ENCODE assay signal across 9 cellular contexts in the genomic region with DNA sequence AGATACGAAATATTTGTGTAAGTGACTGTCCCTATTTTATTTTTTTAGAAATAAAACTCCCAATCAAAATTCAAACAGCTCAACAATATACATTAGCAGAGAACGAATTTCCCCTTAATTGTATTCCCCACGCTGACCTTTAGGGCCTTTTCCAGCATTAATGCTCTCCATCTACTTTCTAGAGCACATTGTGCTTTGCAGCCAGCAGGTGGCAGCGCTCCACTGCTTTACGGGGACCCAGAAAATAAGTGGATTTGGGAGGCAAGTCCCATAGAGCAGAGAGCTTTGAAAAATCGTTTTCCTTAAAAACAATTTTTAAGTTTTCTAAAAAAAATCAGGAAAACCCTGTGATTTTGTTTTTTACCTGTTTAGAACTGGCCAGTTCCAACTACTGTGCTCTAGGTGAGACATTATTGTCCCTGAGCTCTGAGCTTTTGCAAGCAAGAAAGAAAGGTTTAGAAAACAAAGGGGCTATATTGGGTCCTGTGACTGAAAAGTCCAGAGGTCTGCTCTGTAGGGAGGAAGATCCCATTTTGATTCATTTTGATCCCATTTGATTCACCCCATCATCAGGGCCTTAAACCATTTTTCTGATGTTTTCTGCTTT.
A peak's percentile ranks its signal among the peaks of the same experiment; 100 is the strongest.
DNase-seq lines count a peak whose midpoint lies in the region; ATAC-seq, FAIRE-seq and TF ChIP-seq lines count a peak whose summit lies in the region.
"Had no signal": no experiment of that assay in that cellular context is flagged by ENCODE, and none has a peak within 500 bp of the region (broad histone marks: within the 10 kb centered on the region; RNA-seq: fewer than 3 reads in every experiment).

No MANE protein-coding gene starts in this region.

- FAIRE-seq in GM12878 (lab: Jason Lieb, UNC), result peak; percentile 75

- no peak overlapping the region for H3K4me3 Mint-ChIP-seq in CD14-positive monocyte

- H3K9me3 Mint-ChIP-seq in CD14-positive monocyte, result no peaks in the 10 kb centered on the region
- H3K9me3 Mint-ChIP-seq: IgD-negative memory B cell had no signal

- H2AFZ ChIP-seq in KMS-11 (ENCODE audit: low read depth) (no peak overlapping the region), GM12878 (ENCODE audit: control insufficient read depth, low read depth, low read length) (no peak overlapping the region)

- H3K27ac ChIP-seq in KMS-11 (no peak overlapping the region), Peyer's patch (no peak overlapping the region), GM12878 (ENCODE audit: control insufficient read depth, insufficient read depth) (no peak overlapping the region)
- H3K27ac ChIP-seq in effector memory CD4-positive, alpha-beta T cell (ENCODE audit: insufficient read depth, low read length, poor library complexity, severe bottlenecking), result no peak overlapping the region

- DNase-seq in CD14-positive monocyte (ENCODE audit: low spot score), result no peak
- peak; percentile 34 to 79 (median 62) for DNase-seq in Peyer's patch
- no peak for DNase-seq in GM12878 (ENCODE audit: low read depth, low spot score)
- peak; percentile 46 for DNase-seq in iPS DF 4.7 (ENCODE audit: extremely low read depth, low spot score)
- peak; percentile 17 for DNase-seq in stimulated activated CD4-positive, alpha-beta T cell treated with anti-CD3 and anti-CD28 coated beads, Interleukin-1b, Interleukin-23, amount 100 ng/mL, for 48 hours
- no peak for DNase-seq in effector memory CD4-positive, alpha-beta T cell

- POLR2A ChIA-PET in GM12878 (lab: Charles Lee), result no interaction called here

- H3K27ac Mint-ChIP-seq in CD14-positive monocyte, result no peak overlapping the region
- H3K27ac Mint-ChIP-seq: IgD-negative memory B cell had no signal

- H4K20me1 ChIP-seq in KMS-11 (ENCODE audit: insufficient read depth), result no peaks in the 10 kb centered on the region
- no peaks in the 10 kb centered on the region for H4K20me1 ChIP-seq in GM12878 (ENCODE audit: control insufficient read depth, insufficient read depth)

- H3K9me3 ChIP-seq in Peyer's patch (no peaks in the 10 kb centered on the region), GM12878 (replicated peaks; ENCODE audit: control insufficient read depth, insufficient read depth, low read length) (no peaks in the 10 kb centered on the region)
- H3K9me3 ChIP-seq in effector memory CD4-positive, alpha-beta T cell (ENCODE audit: control insufficient read depth, low read length), result no peaks in the 10 kb centered on the region

- H3K36me3 ChIP-seq in KMS-11 (ENCODE audit: insufficient read depth), result no peaks in the 10 kb centered on the region
- no peaks in the 10 kb centered on the region for H3K36me3 ChIP-seq in Peyer's patch
- H3K36me3 ChIP-seq in GM12878 (ENCODE audit: control insufficient read depth in 2 of 2, insufficient read depth in 2 of 2, low read length in 1 of 2), result no peaks in the 10 kb centered on the region
- no peaks in the 10 kb centered on the region for H3K36me3 ChIP-seq in effector memory CD4-positive, alpha-beta T cell (ENCODE audit: control insufficient read depth, insufficient read depth, low read length)

- peaks cover 6 to 15% (median 9%) of the 10 kb centered on the region in 3 donors for H3K27me3 Mint-ChIP-seq in CD14-positive monocyte (ENCODE audit: low read depth in 3 of 3)
- H3K27me3 Mint-ChIP-seq: IgD-negative memory B cell had no signal

- 0% methylated on average over 6 of the region's 6 CpGs for WGBS in GM12878 (ENCODE audit: insufficient coverage, insufficient replicate concordance, low lambda C conversion rate, missing lambda C conversion rate)

- H3K9ac ChIP-seq in KMS-11, result no peak overlapping the region
- H3K9ac ChIP-seq in GM12878 (ENCODE audit: control insufficient read depth, insufficient read depth, low read length), result no peak overlapping the region

- no peaks in the 10 kb centered on the region for H3K36me3 Mint-ChIP-seq in CD14-positive monocyte
- H3K36me3 Mint-ChIP-seq: IgD-negative memory B cell had no signal

- H3K4me1 Mint-ChIP-seq in CD14-positive monocyte, result peaks cover 4% of the 10 kb centered on the region

- no TSS peak for BruUV-seq in GM12878 (replicated peaks; lab: Mats Ljungman, UMichigan)

- in situ Hi-C loops in GM12878 (cut with MboI), result loop anchor here (10.0 to 25.0 kb wide), 2 partner anchors 759 to 1054 kb away; no protein-coding TSS in a partner anchor

- no peaks in the 10 kb centered on the region for H3K27me3 ChIP-seq in KMS-11 (ENCODE audit: insufficient read depth, low read depth)
- H3K27me3 ChIP-seq in Peyer's patch, result no peaks in the 10 kb centered on the region
- H3K27me3 ChIP-seq in GM12878 (replicated peaks in 1 of 2; ENCODE audit: control insufficient read depth in 2 of 2, insufficient read depth in 2 of 2, low read length in 1 of 2), result no peaks in the 10 kb centered on the region
- no peaks in the 10 kb centered on the region for H3K27me3 ChIP-seq in effector memory CD4-positive, alpha-beta T cell (replicated peaks; ENCODE audit: control insufficient read depth, insufficient read depth, low read length, poor library complexity, severe bottlenecking)

- no peak overlapping the region for H3K4me3 ChIP-seq in KMS-11 (IDR thresholded peaks at IDR 0.05; ENCODE audit: insufficient read depth, low read depth, low read length)
- H3K4me3 ChIP-seq in Peyer's patch, result no peak overlapping the region
- no peak overlapping the region for H3K4me3 ChIP-seq in GM12878
- H3K4me3 ChIP-seq in effector memory CD4-positive, alpha-beta T cell (ENCODE audit: insufficient read depth, low read depth, low read length, poor library complexity, severe bottlenecking), result no peak overlapping the region

- TF ChIP-seq RAD21 in GM12878 (IDR thresholded peaks at IDR 0.05; ENCODE audit: insufficient read depth, low read depth, low read length), result peak; percentile 86

- H3K4me2 ChIP-seq in KMS-11 (no peak overlapping the region), GM12878 (ENCODE audit: control insufficient read depth, insufficient read depth) (no peak overlapping the region)

- intact Hi-C loops in CD14-positive monocyte (cut with micrococcal nuclease), result loop anchor here in 1 of 2 donors (5.0 kb wide), 1 partner anchor 761 kb away; no protein-coding TSS in a partner anchor
- intact Hi-C loops in GM12878 (cut with micrococcal nuclease; ENCODE audit: unreplicated experiment), result loop anchor here (2.0 to 5.0 kb wide), 6 partner anchors 113 to 1054 kb away; a partner anchor contains a TSS

- SMC1A ChIA-PET in GM12878 (lab: Charles Lee; ENCODE audit: uncharacterized antibody, unreplicated experiment), result interaction anchor here (0.6 to 5.6 kb wide), 36 partner anchors 12 to 1052 kb away, joined by 3 to 47 read pairs (median 4); a partner anchor contains a TSS

- H3K4me1 ChIP-seq in KMS-11 (ENCODE audit: low read depth, poor library complexity, severe bottlenecking) (peaks cover 8% of the 10 kb centered on the region), Peyer's patch (no peaks in the 10 kb centered on the region), GM12878 (ENCODE audit: control insufficient read depth, insufficient read depth, low read length) (no peaks in the 10 kb centered on the region)
- H3K4me1 ChIP-seq in effector memory CD4-positive, alpha-beta T cell (ENCODE audit: control insufficient read depth, insufficient read depth, low read length, poor library complexity, severe bottlenecking), result no peaks in the 10 kb centered on the region

- no peak for TF ChIP-seq EP300 in GM12878 (IDR thresholded peaks at IDR 0.05; ENCODE audit: borderline replicate concordance in 1 of 2, control insufficient read depth in 1 of 2, low read depth in 2 of 2, low read length in 2 of 2)

- TF ChIP-seq CTCF in CD14-positive monocyte (IDR thresholded peaks at IDR 0.05) (peak; percentile 56), KMS-11 (conservative IDR thresholded peaks at IDR 0.05; ENCODE audit: low read depth, low read length) (peak; percentile 79), Peyer's patch (IDR thresholded peaks at IDR 0.05) (peak; percentile 29 to 69 (median 65)), GM12878 (IDR thresholded peaks at IDR 0.05 in 2 of 3, conservative IDR thresholded peaks at IDR 0.05 in 1 of 3; ENCODE audit: control insufficient read depth in 2 of 3, extremely low read depth in 1 of 3, insufficient read depth in 1 of 3, low read depth in 3 of 3, low read length in 3 of 3) (peak; percentile 76 to 83 (median 76))

- TF ChIP-seq POLR2A in Peyer's patch (IDR thresholded peaks at IDR 0.05) (no peak), GM12878 (IDR thresholded peaks at IDR 0.05; ENCODE audit: low read depth, low read length) (no peak)

- ATAC-seq in GM18867 (IDR thresholded peaks at IDR 0.05; ENCODE audit: unreplicated experiment), result peak; percentile 64
- ATAC-seq in GM12878, result peak; percentile 90

- CTCF ChIA-PET in GM12878 (lab: Yijun Ruan, JAX), result interaction anchor here (0.6 to 5.1 kb wide), 82 partner anchors 8 to 1143 kb away, joined by 3 to 65 read pairs (median 4); a partner anchor contains a TSS

- RAD21 ChIA-PET in GM12878 (lab: Charles Lee; ENCODE audit: unreplicated experiment), result interaction anchor here (0.5 to 4.4 kb wide), 25 partner anchors 22 to 1116 kb away, joined by 3 to 46 read pairs (median 4); no protein-coding TSS in a partner anchor

- H3K79me2 ChIP-seq in KMS-11 (ENCODE audit: insufficient read depth, low read depth) (no peaks in the 10 kb centered on the region), GM12878 (ENCODE audit: control insufficient read depth, insufficient read depth, low read length) (no peaks in the 10 kb centered on the region)

TF ChIP-seq in GM12878, 131 proteins besides CTCF, POLR2A, EP300 and RAD21:
- no peak for TF ChIP-seq HDAC2 (IDR thresholded peaks at IDR 0.05)
- TF ChIP-seq SMC3 (IDR thresholded peaks at IDR 0.05; ENCODE audit: borderline replicate concordance, low read length), result peak; percentile 74

Comparison
In these comparisons a context has a peak if more than half of its experiments do, and no peak if none do; other contexts are left out.
1. DNase-seq: peak in Peyer's patch (3 of 3), iPS DF 4.7 (single experiment) and stimulated activated CD4-positive, alpha-beta T cell treated with anti-CD3 and anti-CD28 coated beads, Interleukin-1b, Interleukin-23, amount 100 ng/mL, for 48 hours (single experiment); none in CD14-positive monocyte (single experiment), GM12878 (single experiment) and effector memory CD4-positive, alpha-beta T cell (0 of 3).
2. Peak in every context shown above with its lines, with median percentiles within 50 percentile points of each other: CTCF ChIP-seq.